ENCODE assay signal across 17 cellular contexts in genomic region chr13:43472980-43473379, GRCh38.
DNase-seq lines count a peak whose midpoint lies in the region; ATAC-seq and TF ChIP-seq lines count a peak whose summit lies in the region.
"Had no signal": no experiment of that assay in that cellular context is flagged by ENCODE, and none has a peak within 500 bp of the region (broad histone marks: within the 10 kb centered on the region; RNA-seq: fewer than 3 reads in every experiment).

No MANE protein-coding gene starts in this region.

- peak; percentile 64 for DNase-seq in amniotic epithelial cell (ENCODE audit: low read depth)
- no peak for DNase-seq in esophagus muscularis mucosa (ENCODE audit: extremely low spot score)
- DNase-seq in globus pallidus (ENCODE audit: low spot score), result peak; percentile 38
- no peak for DNase-seq in substantia nigra (lab: John Stamatoyannopoulos, UW)
- no peak for DNase-seq in GM10266 (ENCODE audit: extremely low spot score)
- DNase-seq in stimulated activated effector memory CD8-positive, alpha-beta T cell treated with anti-CD3 and anti-CD28 coated beads, Interleukin-12 subunit alpha, Interleukin-12 subunit beta, amount 100 ng/mL, for 72 hours (ENCODE audit: low spot score in 2 of 2), result no peak
- DNase-seq: CD8-positive, alpha-beta T cell; DMS79; KBM-7; NCI-H2107; NCI-H2227 treated with DMSO at 0.1 percent for 48 hours; NCI-H510A treated with DMSO at 0.1 percent for 48 hours; NCI-H774; SHP77 had no signal

- peaks cover 20 to 50% (median 40%) of the 10 kb centered on the region in 4 donors for H3K4me1 ChIP-seq in esophagus muscularis mucosa

- no peaks in the 10 kb centered on the region for H3K27me3 ChIP-seq in esophagus muscularis mucosa
- H3K27me3 ChIP-seq: BLaER1 treated with 17β-estradiol and CSF1 and Interleukin-3, amounts not matched to agents 10 nM and 100 nM had no signal

- H3K36me3 Mint-ChIP-seq in stimulated activated effector memory CD8-positive, alpha-beta T cell treated with anti-CD3 and anti-CD28 coated beads, Interleukin-12 subunit alpha, Interleukin-12 subunit beta, amount 100 ng/mL, for 72 hours, result no peaks in the 10 kb centered on the region
- H3K36me3 Mint-ChIP-seq: CD8-positive, alpha-beta T cell had no signal

- no peak overlapping the region for H3K4me3 Mint-ChIP-seq in stimulated activated effector memory CD8-positive, alpha-beta T cell treated with anti-CD3 and anti-CD28 coated beads, Interleukin-12 subunit alpha, Interleukin-12 subunit beta, amount 100 ng/mL, for 72 hours
- H3K4me3 Mint-ChIP-seq: CD8-positive, alpha-beta T cell had no signal

- H3K9me3 Mint-ChIP-seq in stimulated activated effector memory CD8-positive, alpha-beta T cell treated with anti-CD3 and anti-CD28 coated beads, Interleukin-12 subunit alpha, Interleukin-12 subunit beta, amount 100 ng/mL, for 72 hours, result no peaks in the 10 kb centered on the region
- H3K9me3 Mint-ChIP-seq: CD8-positive, alpha-beta T cell had no signal

- no peaks in the 10 kb centered on the region for H3K4me1 Mint-ChIP-seq in stimulated activated effector memory CD8-positive, alpha-beta T cell treated with anti-CD3 and anti-CD28 coated beads, Interleukin-12 subunit alpha, Interleukin-12 subunit beta, amount 100 ng/mL, for 72 hours

- no peaks in the 10 kb centered on the region for H3K9me3 ChIP-seq in esophagus muscularis mucosa
- H3K9me3 ChIP-seq: BLaER1 treated with 17β-estradiol and CSF1 and Interleukin-3, amounts not matched to agents 10 nM and 100 nM had no signal

- TF ChIP-seq CTCF in esophagus muscularis mucosa (IDR thresholded peaks at IDR 0.05), result no peak
- TF ChIP-seq CTCF in GM10266 (IDR thresholded peaks at IDR 0.05; ENCODE audit: control insufficient read depth, insufficient read depth, low read depth, missing control alignments), result no peak

- H3K4me3 ChIP-seq in esophagus muscularis mucosa, result no peak overlapping the region
- H3K4me3 ChIP-seq: BLaER1 treated with 17β-estradiol and CSF1 and Interleukin-3, amounts not matched to agents 10 nM and 100 nM had no signal

- no peak for TF ChIP-seq EP300 in esophagus muscularis mucosa (IDR thresholded peaks at IDR 0.05)

- peak overlapping the region; percentile 19 to 60 (median 37) for H3K27ac ChIP-seq in esophagus muscularis mucosa (replicated peaks in 1 of 4)
- H3K27ac ChIP-seq in substantia nigra (ENCODE audit: low read depth, low read length, poor library complexity, severe bottlenecking), result peak overlapping the region; percentile 14
- H3K27ac ChIP-seq: BLaER1 treated with 17β-estradiol and CSF1 and Interleukin-3, amounts not matched to agents 10 nM and 100 nM had no signal

- no peak for TF ChIP-seq POLR2A in esophagus muscularis mucosa (IDR thresholded peaks at IDR 0.05; ENCODE audit: low read depth)

- H3K36me3 ChIP-seq in esophagus muscularis mucosa, result no peaks in the 10 kb centered on the region
- H3K36me3 ChIP-seq: BLaER1 treated with 17β-estradiol and CSF1 and Interleukin-3, amounts not matched to agents 10 nM and 100 nM had no signal

- no peak overlapping the region for H3K27ac Mint-ChIP-seq in stimulated activated effector memory CD8-positive, alpha-beta T cell treated with anti-CD3 and anti-CD28 coated beads, Interleukin-12 subunit alpha, Interleukin-12 subunit beta, amount 100 ng/mL, for 72 hours
- H3K27ac Mint-ChIP-seq: CD8-positive, alpha-beta T cell had no signal

- WGBS in esophagus muscularis mucosa, result 35% methylated on average over 1 of the region's 1 CpG

- intact Hi-C loops in esophagus muscularis mucosa (cut with DNase I), result no loop called here

- no peak for ATAC-seq in stimulated activated effector memory CD8-positive, alpha-beta T cell treated with anti-CD3 and anti-CD28 coated beads, Interleukin-12 subunit alpha, Interleukin-12 subunit beta, amount 100 ng/mL, for 72 hours
- no peak for ATAC-seq in HG03460 (IDR thresholded peaks at IDR 0.05; ENCODE audit: unreplicated experiment)
- ATAC-seq: CD8-positive, alpha-beta T cell; HepG2 had no signal

Comparison
In these comparisons a context has a peak if more than half of its experiments do, and no peak if none do; other contexts are left out.
1. DNase-seq: peak in amniotic epithelial cell (single experiment) and globus pallidus (single experiment); none in esophagus muscularis mucosa (single experiment), substantia nigra (0 of 49), GM10266 (single experiment) and stimulated activated effector memory CD8-positive, alpha-beta T cell treated with anti-CD3 and anti-CD28 coated beads, Interleukin-12 subunit alpha, Interleukin-12 subunit beta, amount 100 ng/mL, for 72 hours (0 of 2).